In the genomic region with DNA sequence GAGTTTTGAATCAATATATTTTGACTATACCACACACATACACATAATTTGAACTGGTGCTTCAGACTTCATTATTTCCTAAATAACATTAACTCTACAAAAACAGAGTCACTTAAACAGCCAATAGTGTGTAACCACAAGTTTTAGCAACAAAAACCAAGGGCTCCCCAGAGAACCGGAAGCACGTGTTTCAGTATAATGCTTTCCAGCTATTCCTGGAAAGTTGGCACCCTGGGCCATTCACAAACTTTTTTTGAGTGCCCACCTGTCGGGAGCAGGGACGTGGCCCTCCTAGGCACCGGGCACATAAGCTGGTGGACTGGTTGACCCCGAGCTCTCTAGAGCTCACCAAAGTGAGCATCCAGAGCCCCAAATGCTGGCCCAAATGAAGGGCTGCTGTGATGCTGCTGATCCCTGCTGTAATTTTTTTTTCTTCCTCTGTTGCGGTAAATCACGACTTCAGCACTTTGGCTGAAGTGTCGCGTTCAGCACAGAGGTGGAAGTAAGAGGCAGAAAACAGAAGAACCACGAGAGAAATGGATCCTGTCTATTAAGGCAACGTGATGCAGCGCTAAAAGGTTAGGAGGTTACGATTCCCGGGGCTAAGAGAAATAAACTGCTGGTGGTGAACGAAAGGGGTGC, we compare ENCODE assay signal across 8 cellular contexts. TPM values are rescaled to one million over a fixed set of nuclear protein-coding genes. Genes with fewer than 3 reads are reported as not detected.
A peak's percentile ranks its signal among the peaks of the same experiment; 100 is the strongest.
DNase-seq lines count a peak whose midpoint lies in the region; ATAC-seq and TF ChIP-seq lines count a peak whose summit lies in the region.

No MANE protein-coding gene starts in this region.

- H3K4me1 Mint-ChIP-seq in activated naive CD4-positive, alpha-beta T cell treated with anti-CD3 and anti-CD28 coated beads, Interleukin-2, amount 50 U/mL, for 24 hours: peaks cover 19% of the 10 kb centered on the region
- H3K4me1 Mint-ChIP-seq in WTC11: peaks cover 19% of the 10 kb centered on the region

- no peaks in the 10 kb centered on the region for H3K36me3 ChIP-seq in thoracic aorta

- H3K4me3 Mint-ChIP-seq in activated naive CD4-positive, alpha-beta T cell treated with anti-CD3 and anti-CD28 coated beads, Interleukin-2, amount 50 U/mL, for 24 hours: peak overlapping the region; percentile 83
- peak overlapping the region; percentile 70 for H3K4me3 Mint-ChIP-seq in WTC11

- H3K4me3 ChIP-seq in iPS-18c (ENCODE audit: insufficient read depth, low read depth, low read length): peak overlapping the region; percentile 59
- H3K4me3 ChIP-seq in thoracic aorta: peak overlapping the region; percentile 80

- POLR2A ChIA-PET in WTC11 (lab: Charles Lee): interaction anchor here (1.6 kb wide), 1 partner anchor 38 kb away, joined by 4 read pairs; no protein-coding TSS in a partner anchor

- TF ChIP-seq CTCF in WTC11 (IDR thresholded peaks at IDR 0.05) (no peak), thoracic aorta (IDR thresholded peaks at IDR 0.05) (no peak)

- H3K9me3 Mint-ChIP-seq in activated naive CD4-positive, alpha-beta T cell treated with anti-CD3 and anti-CD28 coated beads, Interleukin-2, amount 50 U/mL, for 24 hours: no peaks in the 10 kb centered on the region
- H3K9me3 Mint-ChIP-seq in activated naive CD4-positive, alpha-beta T cell treated with anti-CD3 and anti-CD28 coated beads, Interleukin-2, amount 50 U/mL, for 72 hours: no peaks in the 10 kb centered on the region
- H3K9me3 Mint-ChIP-seq in WTC11: no peaks in the 10 kb centered on the region

- no peak overlapping the region for H3K27ac Mint-ChIP-seq in activated naive CD4-positive, alpha-beta T cell treated with anti-CD3 and anti-CD28 coated beads, Interleukin-2, amount 50 U/mL, for 24 hours
- no peak overlapping the region for H3K27ac Mint-ChIP-seq in activated naive CD4-positive, alpha-beta T cell treated with anti-CD3 and anti-CD28 coated beads, Interleukin-2, amount 50 U/mL, for 72 hours
- no peak overlapping the region for H3K27ac Mint-ChIP-seq in WTC11

- peaks cover 29% of the 10 kb centered on the region for H3K27me3 Mint-ChIP-seq in activated naive CD4-positive, alpha-beta T cell treated with anti-CD3 and anti-CD28 coated beads, Interleukin-2, amount 50 U/mL, for 24 hours
- H3K27me3 Mint-ChIP-seq in WTC11 (ENCODE audit: low read depth): peaks cover 64% of the 10 kb centered on the region

- H3K27ac ChIP-seq in thoracic aorta: no peak overlapping the region

- ATAC-seq in activated naive CD4-positive, alpha-beta T cell treated with anti-CD3 and anti-CD28 coated beads, Interleukin-2, amount 50 U/mL, for 72 hours: no peak
- ATAC-seq in WTC11: no peak
- no peak for ATAC-seq in thoracic aorta (ENCODE audit: insufficient number of reproducible peaks, low FRiP score, low read depth)
- ATAC-seq in GM21723 (IDR thresholded peaks at IDR 0.05; ENCODE audit: unreplicated experiment): no peak

- peaks cover 28 to 35% of the 10 kb centered on the region in 2 donors for H3K4me1 ChIP-seq in thoracic aorta (ENCODE audit: control insufficient read depth in 1 of 2, low read depth in 2 of 2)

- H3K27me3 ChIP-seq in thoracic aorta (replicated peaks; ENCODE audit: insufficient read depth): peaks cover 13% of the 10 kb centered on the region

- peaks cover 7% of the 10 kb centered on the region for H3K36me3 Mint-ChIP-seq in activated naive CD4-positive, alpha-beta T cell treated with anti-CD3 and anti-CD28 coated beads, Interleukin-2, amount 50 U/mL, for 24 hours
- H3K36me3 Mint-ChIP-seq in activated naive CD4-positive, alpha-beta T cell treated with anti-CD3 and anti-CD28 coated beads, Interleukin-2, amount 50 U/mL, for 72 hours: peaks cover 0 to 18% of the 10 kb centered on the region in 2 donors
- no peaks in the 10 kb centered on the region for H3K36me3 Mint-ChIP-seq in WTC11

- CTCF ChIA-PET in WTC11 (lab: Charles Lee): interaction anchor here (1.1 to 2.0 kb wide), 4 partner anchors 75 to 370 kb away, joined by 3 to 5 read pairs (median 4); partner anchors contain the start of gene MAP7

- no peak for DNase-seq in activated naive CD4-positive, alpha-beta T cell treated with anti-CD3 and anti-CD28 coated beads, Interleukin-2, amount 50 U/mL, for 72 hours (ENCODE audit: low spot score in 2 of 2)
- DNase-seq in WTC11 (ENCODE audit: low spot score) (no peak), thoracic aorta (ENCODE audit: low spot score) (no peak), UCSD-AML1 (lab: John Stamatoyannopoulos, UW; ENCODE audit: unreplicated experiment) (no peak), NCI-H1694 treated with DMSO at 0.1 percent for 48 hours (lab: John Stamatoyannopoulos, UW) (no peak)

- peaks cover 5% of the 10 kb centered on the region for H3K9me3 ChIP-seq in iPS-18c (ENCODE audit: control insufficient read depth, insufficient read depth, low read length)
- H3K9me3 ChIP-seq in thoracic aorta: no peaks in the 10 kb centered on the region

TF ChIP-seq in WTC11, 78 proteins besides CTCF, POLR2A, EP300 and RAD21:
- TF ChIP-seq, protein P1, sequence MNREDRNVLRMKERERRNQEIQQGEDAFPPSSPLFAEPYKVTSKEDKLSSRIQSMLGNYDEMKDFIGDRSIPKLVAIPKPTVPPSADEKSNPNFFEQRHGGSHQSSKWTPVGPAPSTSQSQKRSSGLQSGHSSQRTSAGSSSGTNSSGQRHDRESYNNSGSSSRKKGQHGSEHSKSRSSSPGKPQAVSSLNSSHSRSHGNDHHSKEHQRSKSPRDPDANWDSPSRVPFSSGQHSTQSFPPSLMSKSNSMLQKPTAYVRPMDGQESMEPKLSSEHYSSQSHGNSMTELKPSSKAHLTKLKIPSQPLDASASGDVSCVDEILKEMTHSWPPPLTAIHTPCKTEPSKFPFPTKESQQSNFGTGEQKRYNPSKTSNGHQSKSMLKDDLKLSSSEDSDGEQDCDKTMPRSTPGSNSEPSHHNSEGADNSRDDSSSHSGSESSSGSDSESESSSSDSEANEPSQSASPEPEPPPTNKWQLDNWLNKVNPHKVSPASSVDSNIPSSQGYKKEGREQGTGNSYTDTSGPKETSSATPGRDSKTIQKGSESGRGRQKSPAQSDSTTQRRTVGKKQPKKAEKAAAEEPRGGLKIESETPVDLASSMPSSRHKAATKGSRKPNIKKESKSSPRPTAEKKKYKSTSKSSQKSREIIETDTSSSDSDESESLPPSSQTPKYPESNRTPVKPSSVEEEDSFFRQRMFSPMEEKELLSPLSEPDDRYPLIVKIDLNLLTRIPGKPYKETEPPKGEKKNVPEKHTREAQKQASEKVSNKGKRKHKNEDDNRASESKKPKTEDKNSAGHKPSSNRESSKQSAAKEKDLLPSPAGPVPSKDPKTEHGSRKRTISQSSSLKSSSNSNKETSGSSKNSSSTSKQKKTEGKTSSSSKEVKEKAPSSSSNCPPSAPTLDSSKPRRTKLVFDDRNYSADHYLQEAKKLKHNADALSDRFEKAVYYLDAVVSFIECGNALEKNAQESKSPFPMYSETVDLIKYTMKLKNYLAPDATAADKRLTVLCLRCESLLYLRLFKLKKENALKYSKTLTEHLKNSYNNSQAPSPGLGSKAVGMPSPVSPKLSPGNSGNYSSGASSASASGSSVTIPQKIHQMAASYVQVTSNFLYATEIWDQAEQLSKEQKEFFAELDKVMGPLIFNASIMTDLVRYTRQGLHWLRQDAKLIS (CRISPR knock-in tag; IDR thresholded peaks at IDR 0.05; ENCODE audit: borderline replicate concordance): 0 out of 2 replicates have a peak, but pooled peaks have one; percentile 12
- TF ChIP-seq AR (CRISPR knock-in tag; IDR thresholded peaks at IDR 0.05) (no peak), HMGA2 (CRISPR knock-in tag; IDR thresholded peaks at IDR 0.05) (no peak)

RNA-seq across cellular contexts. Expression of gene SLC35D3, which starts 1.8 kb away (rescaled TPM):
- not detected for total RNA-seq in activated naive CD4-positive, alpha-beta T cell treated with anti-CD3 and anti-CD28 coated beads, Interleukin-2, amount 50 U/mL, for 72 hours
- total RNA-seq in WTC11 (2021) (0.37 to 0.78 TPM (median 0.39 TPM) in 3 replicates), thoracic aorta (not detected)
